ENCODE assay signal across 23 cellular contexts in genomic region chr12:119683816-119684215, GRCh38. TPM values are rescaled to one million over a fixed set of nuclear protein-coding genes. Genes with fewer than 3 reads are reported as not detected.
A peak's percentile ranks its signal among the peaks of the same experiment; 100 is the strongest.
DNase-seq lines count a peak whose midpoint lies in the region; ATAC-seq and TF ChIP-seq lines count a peak whose summit lies in the region.
"Had no signal": no experiment of that assay in that cellular context is flagged by ENCODE, and none has a peak within 500 bp of the region (broad histone marks: within the 10 kb centered on the region; RNA-seq: fewer than 3 reads in every experiment).

No MANE protein-coding gene starts in this region.

- H3K36me3 ChIP-seq in PC-3 (ENCODE audit: low read depth, low read length) (peaks cover 40% of the 10 kb centered on the region), right lobe of liver (peaks cover 0 to 24% (median 14%) of the 10 kb centered on the region in 4 donors), stomach (peaks cover 34 to 42% (median 37%) of the 10 kb centered on the region in 4 donors)

- no peak for DNase-seq in PC-3
- no peak for DNase-seq in activated T-helper 2 cell treated with anti-CD3 and anti-CD28 coated beads, Interferon-gamma antibody, Interleukin-2, Interleukin-4, amounts not matched to agents 10 μg/mL and 5 μg/mL and 100 μg/mL, durations not matched to agents 14 hours and 24 hours and 36 hours (ENCODE audit: low spot score)
- DNase-seq in right lobe of liver, result no peak
- no peak for DNase-seq in stomach
- DNase-seq in glomerular visceral epithelial cell (ENCODE audit: extremely low spot score), result no peak
- DNase-seq in NK-92 (lab: John Stamatoyannopoulos, UW; ENCODE audit: unreplicated experiment), result no peak
- DNase-seq: activated CD4-positive, alpha-beta T cell treated with anti-CD3 and anti-CD28 coated beads, Interleukin-2, amount 50 U/mL, for 1 hour; BE2C; DMS 273 treated with DMSO at 0.1 percent for 48 hours; esophagus squamous epithelium; GDM1; heart right ventricle; islet precursor cell; midbrain; MV-4-11; NCI-H2081 treated with DMSO at 0.1 percent for 48 hours; NCI-H524; right cardiac atrium; SJCRH30 had no signal

- peak; percentile 14; the same call in 1 of the 2 replicates for ATAC-seq in PC-3
- peak; percentile 42 to 52 (median 46) for ATAC-seq in right lobe of liver
- no peak for ATAC-seq in GM19035 (IDR thresholded peaks at IDR 0.05; ENCODE audit: unreplicated experiment)
- ATAC-seq: GM12878, heart right ventricle, K562, right cardiac atrium had no signal

- no peak overlapping the region for H3K4me3 Mint-ChIP-seq in activated T-helper 2 cell treated with anti-CD3 and anti-CD28 coated beads, Interferon-gamma antibody, Interleukin-2, Interleukin-4, amounts not matched to agents 10 μg/mL and 5 μg/mL and 100 μg/mL, durations not matched to agents 14 hours and 24 hours and 36 hours (ENCODE audit: low read depth)

- H4K20me1 ChIP-seq in PC-3 (ENCODE audit: low read length), result no peaks in the 10 kb centered on the region

- no peaks in the 10 kb centered on the region for H3K79me2 ChIP-seq in PC-3 (ENCODE audit: low read length)

- no peak overlapping the region for H3K9ac ChIP-seq in PC-3 (ENCODE audit: low read length)

- POLR2A ChIA-PET in PC-3 (lab: Charles Lee; ENCODE audit: unreplicated experiment), result no interaction called here

- peaks cover 70% of the 10 kb centered on the region for H3K36me3 Mint-ChIP-seq in activated T-helper 2 cell treated with anti-CD3 and anti-CD28 coated beads, Interferon-gamma antibody, Interleukin-2, Interleukin-4, amounts not matched to agents 10 μg/mL and 5 μg/mL and 100 μg/mL, durations not matched to agents 14 hours and 24 hours and 36 hours (ENCODE audit: low read depth)

- H3F3A ChIP-seq in PC-3 (ENCODE audit: low read length, unreplicated experiment), result no peaks in the 10 kb centered on the region

- no peak overlapping the region for H2AFZ ChIP-seq in PC-3 (ENCODE audit: low read length)

- H3K9me3 ChIP-seq in PC-3 (ENCODE audit: low read length) (no peaks in the 10 kb centered on the region), right lobe of liver (no peaks in the 10 kb centered on the region), stomach (no peaks in the 10 kb centered on the region)
- H3K9me3 ChIP-seq: BE2C, esophagus squamous epithelium, heart right ventricle, neutrophil, SJCRH30 had no signal

- H3K27ac Mint-ChIP-seq in activated T-helper 2 cell treated with anti-CD3 and anti-CD28 coated beads, Interferon-gamma antibody, Interleukin-2, Interleukin-4, amounts not matched to agents 10 μg/mL and 5 μg/mL and 100 μg/mL, durations not matched to agents 14 hours and 24 hours and 36 hours, result peak overlapping the region; percentile 63

- no peak for TF ChIP-seq POLR2A in right lobe of liver (IDR thresholded peaks at IDR 0.05)
- no peak for TF ChIP-seq POLR2A in stomach (IDR thresholded peaks at IDR 0.05)

- CTCF ChIA-PET in PC-3 (lab: Charles Lee), result no interaction called here

- 28% methylated on average over 3 of the region's 3 CpGs for WGBS in right lobe of liver (ENCODE audit: insufficient coverage, low coverage, low lambda C conversion rate, missing lambda C conversion rate)
- WGBS in stomach, 5 donors, result 29 to 61% (median 40%) methylated on average over 3 of the region's 3 CpGs

- no peak overlapping the region for H3K4me3 ChIP-seq in PC-3 (ENCODE audit: low read length)
- H3K4me3 ChIP-seq in right lobe of liver, result peak overlapping the region in 2 of 3 donors; percentile 39 to 51
- H3K4me3 ChIP-seq in stomach, result no peak overlapping the region
- H3K4me3 ChIP-seq: esophagus squamous epithelium, GM12878, heart right ventricle, K562, SJCRH30 had no signal

- H3K4me2 ChIP-seq in PC-3 (ENCODE audit: low read length), result no peak overlapping the region

- no peaks in the 10 kb centered on the region for H3K27me3 Mint-ChIP-seq in activated T-helper 2 cell treated with anti-CD3 and anti-CD28 coated beads, Interferon-gamma antibody, Interleukin-2, Interleukin-4, amounts not matched to agents 10 μg/mL and 5 μg/mL and 100 μg/mL, durations not matched to agents 14 hours and 24 hours and 36 hours (ENCODE audit: low read depth)

- BruUV-seq in PC-3 (replicated peaks; lab: Mats Ljungman, UMichigan), result TSS peak; percentile 8

- no peak overlapping the region for H3K27ac ChIP-seq in PC-3 (ENCODE audit: low read length)
- peak overlapping the region; percentile 77 to 87 (median 86) for H3K27ac ChIP-seq in right lobe of liver
- peak overlapping the region; percentile 58 to 79 (median 63) for H3K27ac ChIP-seq in stomach
- H3K27ac ChIP-seq: esophagus squamous epithelium, SJCRH30 had no signal

- TF ChIP-seq CTCF in PC-3 (conservative IDR thresholded peaks at IDR 0.05; ENCODE audit: low read depth, low read length) (no peak), right lobe of liver (IDR thresholded peaks at IDR 0.05) (no peak), stomach (IDR thresholded peaks at IDR 0.05) (no peak)

- H3K27me3 ChIP-seq in PC-3 (ENCODE audit: low read length) (no peaks in the 10 kb centered on the region), right lobe of liver (no peaks in the 10 kb centered on the region), stomach (no peaks in the 10 kb centered on the region)
- H3K27me3 ChIP-seq: BE2C, esophagus squamous epithelium, heart right ventricle, neutrophil, SJCRH30 had no signal

- peaks cover 18% of the 10 kb centered on the region for H3K4me1 Mint-ChIP-seq in activated T-helper 2 cell treated with anti-CD3 and anti-CD28 coated beads, Interferon-gamma antibody, Interleukin-2, Interleukin-4, amounts not matched to agents 10 μg/mL and 5 μg/mL and 100 μg/mL, durations not matched to agents 14 hours and 24 hours and 36 hours (ENCODE audit: low read depth)

- H3K4me1 ChIP-seq in PC-3 (ENCODE audit: insufficient read depth, low read length) (peaks cover 10% of the 10 kb centered on the region), right lobe of liver (peaks cover 0 to 85% (median 17%) of the 10 kb centered on the region in 4 donors), stomach (peaks cover 21 to 44% (median 30%) of the 10 kb centered on the region in 4 donors)
- H3K4me1 ChIP-seq: BE2C, SJCRH30 had no signal

- no peaks in the 10 kb centered on the region for H3K9me3 Mint-ChIP-seq in activated T-helper 2 cell treated with anti-CD3 and anti-CD28 coated beads, Interferon-gamma antibody, Interleukin-2, Interleukin-4, amounts not matched to agents 10 μg/mL and 5 μg/mL and 100 μg/mL, durations not matched to agents 14 hours and 24 hours and 36 hours

- H3K9me2 ChIP-seq in PC-3 (replicated peaks; ENCODE audit: low read length), result no peaks in the 10 kb centered on the region

- TF ChIP-seq EP300 in stomach (IDR thresholded peaks at IDR 0.05), result no peak

- intact Hi-C loops in PC-3 (cut with micrococcal nuclease), result no loop called here
- intact Hi-C loops in activated T-helper 2 cell treated with anti-CD3 and anti-CD28 coated beads, Interferon-gamma antibody, Interleukin-2, Interleukin-4, amounts not matched to agents 10 μg/mL and 5 μg/mL and 100 μg/mL, durations not matched to agents 14 hours and 24 hours and 36 hours (cut with micrococcal nuclease), result loop anchor here (5.0 kb wide), 1 partner anchor 218 kb away; no protein-coding TSS in a partner anchor
- intact Hi-C loops in right lobe of liver (cut with DNase I), result no loop called here
- intact Hi-C loops in stomach (cut with DNase I; ENCODE audit: low total_unique reads), result no loop called here

RNA-seq across cellular contexts. Expression of gene PRKAB1, which starts 15.9 kb away (rescaled TPM):
- total RNA-seq in PC-3 (2014; rRNA removed) (16.0 and 16.2 TPM in 2 replicates), right lobe of liver (10 to 100 TPM in 4 of 6 experiments, 1 to 10 TPM in 2; 8.2 to 17.1 (median 10.3) TPM), stomach (100 to 1,000 TPM in 1 of 5 donors, 10 to 100 TPM in 4; 22.6 to 143 (median 53.6) TPM)
- total RNA-seq in activated T-helper 2 cell treated with anti-CD3 and anti-CD28 coated beads, Interferon-gamma antibody, Interleukin-2, Interleukin-4, amounts not matched to agents 10 μg/mL and 5 μg/mL and 100 μg/mL, durations not matched to agents 14 hours and 24 hours and 36 hours, result 26.8 and 28.2 TPM in 2 replicates
- polyA plus RNA-seq in stomach, result 10 to 100 TPM; 30.7 to 53.6 (median 45.8) TPM

Comparison
In these comparisons a context has a peak if more than half of its experiments do, and no peak if none do; other contexts are left out.
1. H3K4me3 ChIP-seq: peak in right lobe of liver (2 of 3); none in PC-3 (single experiment) and stomach (0 of 4).